ENCODE assay signal across 13 cellular contexts in genomic region chr2:64737547-64737946, GRCh38.
A peak's percentile ranks its signal among the peaks of the same experiment; 100 is the strongest.
DNase-seq lines count a peak whose midpoint lies in the region; ATAC-seq, FAIRE-seq and TF ChIP-seq lines count a peak whose summit lies in the region.
"Had no signal": no experiment of that assay in that cellular context is flagged by ENCODE, and none has a peak within 500 bp of the region (broad histone marks: within the 10 kb centered on the region; RNA-seq: fewer than 3 reads in every experiment).

No MANE protein-coding gene starts in this region.

- peaks cover 30% of the 10 kb centered on the region for H3K4me1 Mint-ChIP-seq in activated CD4-positive, alpha-beta T cell treated with anti-CD3 and anti-CD28 coated beads, Interleukin-2, amount 10 ng/mL, durations not matched to agents 24 days and 14 days
- peaks cover 39% of the 10 kb centered on the region for H3K4me1 Mint-ChIP-seq in T-helper 1 cell treated with Interleukin-12 subunit alpha and Interleukin-12 subunit beta and Interleukin-4 antibody, amounts not matched to agents 30 μg/mL and 1 μg/mL, for 36 hours (ENCODE audit: low read depth)

- H3K4me3 ChIP-seq in osteoblast (ENCODE audit: insufficient read depth, low read length): no peak overlapping the region
- no peak overlapping the region for H3K4me3 ChIP-seq in mammary epithelial cell (replicated peaks in 1 of 3; ENCODE audit: insufficient read depth in 1 of 3, low read depth in 2 of 3, low read length in 3 of 3)
- no peak overlapping the region for H3K4me3 ChIP-seq in kidney (ENCODE audit: low read length in 2 of 2)
- H3K4me3 ChIP-seq: left lung had no signal

- H3K4me3 Mint-ChIP-seq in activated CD4-positive, alpha-beta T cell treated with anti-CD3 and anti-CD28 coated beads, Interleukin-2, amount 10 ng/mL, durations not matched to agents 24 days and 14 days: peak overlapping the region; percentile 72
- H3K4me3 Mint-ChIP-seq in T-helper 1 cell treated with Interleukin-12 subunit alpha and Interleukin-12 subunit beta and Interleukin-4 antibody, amounts not matched to agents 30 μg/mL and 1 μg/mL, for 36 hours: peak overlapping the region; percentile 46

- peak overlapping the region; percentile 77 for H3K27ac Mint-ChIP-seq in activated CD4-positive, alpha-beta T cell treated with anti-CD3 and anti-CD28 coated beads, Interleukin-2, amount 10 ng/mL, durations not matched to agents 24 days and 14 days
- H3K27ac Mint-ChIP-seq in T-helper 1 cell treated with Interleukin-12 subunit alpha and Interleukin-12 subunit beta and Interleukin-4 antibody, amounts not matched to agents 30 μg/mL and 1 μg/mL, for 36 hours: peak overlapping the region; percentile 72

- dilution Hi-C loops in mammary epithelial cell (cut with HindIII; ENCODE audit: low sequenced_read_pairs): no loop called here

- in situ Hi-C loops in mammary epithelial cell (cut with MboI; ENCODE audit: low sequenced_read_pairs in 2 of 2): no loop called here

- no peaks in the 10 kb centered on the region for H4K20me1 ChIP-seq in osteoblast (ENCODE audit: insufficient read depth, low read length)
- no peaks in the 10 kb centered on the region for H4K20me1 ChIP-seq in mammary epithelial cell (ENCODE audit: insufficient read depth, low read length)

- ATAC-seq in GM21723 (IDR thresholded peaks at IDR 0.05; ENCODE audit: unreplicated experiment): peak; percentile 66
- ATAC-seq: left lung had no signal

- CTCF ChIA-PET in mammary epithelial cell (lab: Charles Lee; ENCODE audit: low non-redundant PET): no interaction called here

- H3K9me3 ChIP-seq in osteoblast (ENCODE audit: low read depth, low read length): no peaks in the 10 kb centered on the region
- H3K9me3 ChIP-seq in mammary epithelial cell (replicated peaks; ENCODE audit: insufficient read depth, low read length): no peaks in the 10 kb centered on the region
- no peaks in the 10 kb centered on the region for H3K9me3 ChIP-seq in kidney (ENCODE audit: control insufficient read depth in 1 of 2, low read length in 2 of 2)
- H3K9me3 ChIP-seq: left lung had no signal

- H3K9ac ChIP-seq in mammary epithelial cell (ENCODE audit: insufficient read depth, low read length): no peak overlapping the region
- H3K9ac ChIP-seq in kidney (ENCODE audit: low read length in 2 of 2): no peak overlapping the region

- BruUV-seq in mammary epithelial cell (replicated peaks; lab: Mats Ljungman, UMichigan): no TSS peak

- no peak overlapping the region for H3K4me2 ChIP-seq in osteoblast (ENCODE audit: insufficient read depth, low read length)
- H3K4me2 ChIP-seq in mammary epithelial cell (ENCODE audit: insufficient read depth, low read depth, low read length): no peak overlapping the region

- H3K79me2 ChIP-seq in osteoblast (ENCODE audit: insufficient read depth, low read length): peaks cover 85% of the 10 kb centered on the region
- no peaks in the 10 kb centered on the region for H3K79me2 ChIP-seq in mammary epithelial cell (ENCODE audit: insufficient read depth, low read length)

- H3K27me3 Mint-ChIP-seq in activated CD4-positive, alpha-beta T cell treated with anti-CD3 and anti-CD28 coated beads, Interleukin-2, amount 10 ng/mL, durations not matched to agents 24 days and 14 days: no peaks in the 10 kb centered on the region
- no peaks in the 10 kb centered on the region for H3K27me3 Mint-ChIP-seq in T-helper 1 cell treated with Interleukin-12 subunit alpha and Interleukin-12 subunit beta and Interleukin-4 antibody, amounts not matched to agents 30 μg/mL and 1 μg/mL, for 36 hours (ENCODE audit: low read depth)

- peak; percentile 73 for DNase-seq in activated CD4-positive, alpha-beta T cell treated with anti-CD3 and anti-CD28 coated beads, Interleukin-2, amount 10 ng/mL, durations not matched to agents 24 days and 14 days
- DNase-seq in activated CD4-positive, alpha-beta T cell treated with anti-CD3 and anti-CD28 coated beads for 1 hour: no peak
- peak; percentile 50 for DNase-seq in osteoblast (ENCODE audit: insufficient read length, low spot score, missing footprints)
- no peak for DNase-seq in NCI-H146 treated with DMSO at 0.1 percent for 48 hours (lab: John Stamatoyannopoulos, UW; ENCODE audit: unreplicated experiment)
- DNase-seq in mammary epithelial cell: no peak
- no peak for DNase-seq in kidney
- DNase-seq: left lung; NCI-H2029 treated with DMSO at 0.1 percent for 48 hours; nucleus accumbens; stimulated activated naive CD4-positive, alpha-beta T cell had no signal

- intact Hi-C loops in activated CD4-positive, alpha-beta T cell treated with anti-CD3 and anti-CD28 coated beads, Interleukin-2, amount 10 ng/mL, durations not matched to agents 24 days and 14 days (cut with micrococcal nuclease): loop anchor here (1.0 to 5.0 kb wide), 3 partner anchors 30 to 210 kb away; no protein-coding TSS in a partner anchor
- intact Hi-C loops in mammary epithelial cell (cut with micrococcal nuclease): no loop called here
- intact Hi-C loops in kidney (cut with DNase I): loop anchor here (5.0 kb wide), 1 partner anchor 75 kb away; no protein-coding TSS in a partner anchor

- H3K27me3 ChIP-seq in osteoblast (ENCODE audit: insufficient read depth, low read length) (no peaks in the 10 kb centered on the region), mammary epithelial cell (ENCODE audit: insufficient read depth, low read length) (no peaks in the 10 kb centered on the region)
- H3K27me3 ChIP-seq: left lung had no signal

- H3K36me3 ChIP-seq in osteoblast (ENCODE audit: insufficient read depth, low read length) (peaks cover 15% of the 10 kb centered on the region), mammary epithelial cell (ENCODE audit: insufficient read depth, low read length) (no peaks in the 10 kb centered on the region), kidney (ENCODE audit: control insufficient read depth in 1 of 2, insufficient read depth in 2 of 2, low read length in 2 of 2) (no peaks in the 10 kb centered on the region)
- H3K36me3 ChIP-seq: left lung had no signal

- peaks cover 9% of the 10 kb centered on the region for H3K4me1 ChIP-seq in osteoblast (ENCODE audit: insufficient read depth, low read length)
- H3K4me1 ChIP-seq in mammary epithelial cell (ENCODE audit: insufficient read depth, low read length): peaks cover 10% of the 10 kb centered on the region
- H3K4me1 ChIP-seq in kidney (ENCODE audit: control insufficient read depth in 1 of 2, insufficient read depth in 1 of 2, low read depth in 1 of 2, low read length in 2 of 2): no peaks in the 10 kb centered on the region
- H3K4me1 ChIP-seq: left lung had no signal

- no peak overlapping the region for H2AFZ ChIP-seq in osteoblast (ENCODE audit: low read length)
- H2AFZ ChIP-seq in mammary epithelial cell (ENCODE audit: low read depth, low read length): no peak overlapping the region

- no peak overlapping the region for H3K27ac ChIP-seq in osteoblast (ENCODE audit: low read depth, low read length)
- no peak overlapping the region for H3K27ac ChIP-seq in mammary epithelial cell (ENCODE audit: insufficient read depth, low read depth, low read length)
- no peak overlapping the region for H3K27ac ChIP-seq in kidney (ENCODE audit: low read depth in 2 of 2, low read length in 2 of 2)
- H3K27ac ChIP-seq: left lung had no signal

- H3K9me3 Mint-ChIP-seq in activated CD4-positive, alpha-beta T cell treated with anti-CD3 and anti-CD28 coated beads, Interleukin-2, amount 10 ng/mL, durations not matched to agents 24 days and 14 days: no peaks in the 10 kb centered on the region
- H3K9me3 Mint-ChIP-seq in T-helper 1 cell treated with Interleukin-12 subunit alpha and Interleukin-12 subunit beta and Interleukin-4 antibody, amounts not matched to agents 30 μg/mL and 1 μg/mL, for 36 hours: no peaks in the 10 kb centered on the region

- FAIRE-seq in kidney (lab: Jason Lieb, UNC): no peak
- FAIRE-seq: A204.1 had no signal

- peaks cover 17% of the 10 kb centered on the region for H3K36me3 Mint-ChIP-seq in activated CD4-positive, alpha-beta T cell treated with anti-CD3 and anti-CD28 coated beads, Interleukin-2, amount 10 ng/mL, durations not matched to agents 24 days and 14 days (ENCODE audit: low read depth)
- peaks cover 19% of the 10 kb centered on the region for H3K36me3 Mint-ChIP-seq in T-helper 1 cell treated with Interleukin-12 subunit alpha and Interleukin-12 subunit beta and Interleukin-4 antibody, amounts not matched to agents 30 μg/mL and 1 μg/mL, for 36 hours (ENCODE audit: low read depth)

- TF ChIP-seq CTCF in osteoblast (IDR thresholded peaks at IDR 0.05; ENCODE audit: extremely low read depth, low read depth, low read length): no peak
- TF ChIP-seq CTCF in mammary epithelial cell (conservative IDR thresholded peaks at IDR 0.05 in 1 of 2, IDR thresholded peaks at IDR 0.05 in 1 of 2; ENCODE audit: extremely low read depth in 1 of 2, insufficient read depth in 1 of 2, low read depth in 1 of 2, low read length in 2 of 2): no peak
- no peak for TF ChIP-seq CTCF in kidney (IDR thresholded peaks at IDR 0.05; ENCODE audit: borderline replicate concordance, extremely low read depth, insufficient read depth)

Comparison
In these comparisons a context has a peak if more than half of its experiments do, and no peak if none do; other contexts are left out.
1. DNase-seq: peak in activated CD4-positive, alpha-beta T cell treated with anti-CD3 and anti-CD28 coated beads, Interleukin-2, amount 10 ng/mL, durations not matched to agents 24 days and 14 days (single experiment) and osteoblast (single experiment); none in activated CD4-positive, alpha-beta T cell treated with anti-CD3 and anti-CD28 coated beads for 1 hour (single experiment), NCI-H146 treated with DMSO at 0.1 percent for 48 hours (single experiment), mammary epithelial cell (single experiment) and kidney (single experiment).